In the genomic region with DNA sequence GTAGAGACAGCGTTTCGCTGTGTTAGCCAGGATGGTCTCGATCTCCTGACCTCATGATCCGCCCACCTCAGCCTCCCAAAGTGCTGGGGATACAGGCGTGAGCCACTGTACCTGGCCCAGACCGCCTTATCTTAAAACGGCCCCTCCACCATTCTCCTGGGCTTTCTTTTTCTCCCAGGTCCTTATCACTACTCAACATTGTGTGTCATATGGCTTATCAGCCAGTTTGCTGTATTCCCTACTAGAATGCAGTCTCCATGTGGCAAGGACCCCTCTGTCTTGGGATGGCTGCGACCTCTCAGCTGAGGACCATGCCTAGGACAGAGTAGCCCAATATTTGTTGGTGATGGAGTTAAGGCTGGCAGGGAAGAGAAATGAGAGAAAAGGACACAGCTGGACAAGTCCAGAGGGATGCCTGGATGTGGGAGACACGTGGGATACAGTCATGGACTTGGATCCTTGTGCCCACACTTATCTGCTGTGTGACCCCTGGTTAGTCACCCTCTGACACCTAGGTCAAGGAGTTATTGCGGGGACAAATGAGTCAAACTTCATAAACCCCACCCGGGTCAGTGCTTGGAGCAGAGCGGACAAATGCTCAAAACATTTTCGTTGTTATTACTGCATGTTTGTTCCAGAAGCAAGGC, we compare ENCODE assay signal across 18 cellular contexts. TPM values are rescaled to one million over a fixed set of nuclear protein-coding genes. Genes with fewer than 3 reads are reported as not detected.
DNase-seq lines count a peak whose midpoint lies in the region; ATAC-seq, FAIRE-seq and TF ChIP-seq lines count a peak whose summit lies in the region.
"Had no signal": no experiment of that assay in that cellular context is flagged by ENCODE, and none has a peak within 500 bp of the region (broad histone marks: within the 10 kb centered on the region; RNA-seq: fewer than 3 reads in every experiment).

No MANE protein-coding gene starts in this region.

- H3F3A ChIP-seq in SK-N-SH (replicated peaks; ENCODE audit: insufficient read depth), result no peaks in the 10 kb centered on the region

- no peak for FAIRE-seq in HepG2 (lab: Jason Lieb, UNC)
- FAIRE-seq: A549 had no signal

- H3K36me3 Mint-ChIP-seq in nephron progenitor cell (ENCODE audit: low read depth), result peaks cover 22% of the 10 kb centered on the region

- TF ChIP-seq POLR2A in HepG2 (IDR thresholded peaks at IDR 0.05; ENCODE audit: insufficient read depth in 1 of 2, low read depth in 2 of 2, low read length in 2 of 2) (no peak), right lobe of liver (IDR thresholded peaks at IDR 0.05) (no peak)

- H3K4me3 Mint-ChIP-seq in nephron progenitor cell, result no peak overlapping the region
- H3K4me3 Mint-ChIP-seq: CD8-positive, alpha-beta memory T cell; H9 had no signal

- TF ChIP-seq CTCF in HepG2 (CRISPR knock-in tag; IDR thresholded peaks at IDR 0.05), result no peak
- TF ChIP-seq CTCF in right lobe of liver (IDR thresholded peaks at IDR 0.05), result no peak
- TF ChIP-seq CTCF in fibroblast of mammary gland (conservative IDR thresholded peaks at IDR 0.05; ENCODE audit: control insufficient read depth, insufficient read depth, low read depth, low read length), result no peak
- no peak for TF ChIP-seq CTCF in nephron progenitor cell (IDR thresholded peaks at IDR 0.05)
- TF ChIP-seq CTCF in SK-N-SH (IDR thresholded peaks at IDR 0.05), result no peak

- in situ Hi-C loops in HepG2 (cut with HindIII; ENCODE audit: extremely low pct_ligation_motif_present, low pct_unique_long_range_greater_than_20kb), result no loop called here

- H3K4me3 ChIP-seq in HepG2 (replicated peaks in 1 of 3; ENCODE audit: insufficient read depth in 1 of 3, low read depth in 2 of 3, low read length in 3 of 3), result no peak overlapping the region
- no peak overlapping the region for H3K4me3 ChIP-seq in right lobe of liver
- H3K4me3 ChIP-seq in fibroblast of mammary gland (ENCODE audit: control insufficient read depth, low read depth, low read length), result no peak overlapping the region
- no peak overlapping the region for H3K4me3 ChIP-seq in SK-N-SH (ENCODE audit: low read depth in 2 of 2, low read length in 1 of 2)
- H3K4me3 ChIP-seq: A549; BLaER1 treated with 17β-estradiol and CSF1 and Interleukin-3, amounts not matched to agents 10 nM and 100 nM; SJSA1 had no signal

- peaks cover 2% of the 10 kb centered on the region for H3K27me3 Mint-ChIP-seq in nephron progenitor cell (ENCODE audit: low read depth, poor library complexity)
- H3K27me3 Mint-ChIP-seq: CD8-positive, alpha-beta memory T cell had no signal

- H3K27ac ChIP-seq in HepG2 (ENCODE audit: extremely low read length, insufficient read depth, low read length) (no peak overlapping the region), right lobe of liver (no peak overlapping the region), SK-N-SH (ENCODE audit: low read depth in 2 of 2, low read length in 1 of 2) (no peak overlapping the region)
- H3K27ac ChIP-seq: A549, SJSA1 had no signal

- DNase-seq in HepG2 (ENCODE audit: low spot score) (no peak), right lobe of liver (no peak), fibroblast of mammary gland (ENCODE audit: low read depth) (peak; percentile 59), nephron progenitor cell (no peak), SK-N-SH (no peak), NCI-H774 (lab: John Stamatoyannopoulos, UW) (no peak)
- DNase-seq: CD8-positive, alpha-beta memory T cell; DMS53; H9; NCI-H1105; NCI-H2081 treated with DMSO at 0.1 percent for 48 hours; NCI-H446 treated with DMSO at 0.1 percent for 48 hours; NCI-H69 had no signal

- H3K79me2 ChIP-seq in HepG2 (ENCODE audit: insufficient read depth, low read length) (no peaks in the 10 kb centered on the region), SK-N-SH (ENCODE audit: insufficient read depth) (no peaks in the 10 kb centered on the region)

- TF ChIP-seq RAD21 in HepG2 (CRISPR knock-in tag; IDR thresholded peaks at IDR 0.05), result no peak
- no peak for TF ChIP-seq RAD21 in SK-N-SH (IDR thresholded peaks at IDR 0.05; ENCODE audit: low read length)

- POLR2A ChIA-PET in HepG2 (lab: Yijun Ruan, JAX) (no interaction called here), SK-N-SH (lab: Yijun Ruan, JAX) (no interaction called here)

- ATAC-seq in HepG2 (no peak), right lobe of liver (no peak), GM19397 (IDR thresholded peaks at IDR 0.05; ENCODE audit: unreplicated experiment) (no peak)
- ATAC-seq: A549, Panc1 had no signal

- H3K9me3 ChIP-seq in HepG2 (ENCODE audit: low read length) (no peaks in the 10 kb centered on the region), right lobe of liver (no peaks in the 10 kb centered on the region), SK-N-SH (no peaks in the 10 kb centered on the region)
- H3K9me3 ChIP-seq: SJSA1 had no signal

- H2AFZ ChIP-seq in HepG2 (ENCODE audit: low read length) (no peak overlapping the region), SK-N-SH (ENCODE audit: low read depth) (no peak overlapping the region)

- H4K20me1 ChIP-seq in HepG2 (ENCODE audit: insufficient read depth, low read length) (no peaks in the 10 kb centered on the region), SK-N-SH (ENCODE audit: insufficient read depth) (no peaks in the 10 kb centered on the region)

- no peaks in the 10 kb centered on the region for H3K4me1 ChIP-seq in HepG2 (ENCODE audit: insufficient read depth, low read length)
- no peaks in the 10 kb centered on the region for H3K4me1 ChIP-seq in right lobe of liver
- peaks cover 0 to 6% of the 10 kb centered on the region in 2 experiments; a peak in 1 of 4 replicates for H3K4me1 ChIP-seq in SK-N-SH (ENCODE audit: control insufficient read depth in 1 of 2, insufficient read depth in 2 of 2, low read depth in 1 of 2, low read length in 1 of 2)
- H3K4me1 ChIP-seq: A549, SJSA1 had no signal

- H3K4me2 ChIP-seq in HepG2 (ENCODE audit: low read depth, low read length) (no peak overlapping the region), SK-N-SH (no peak overlapping the region)
- H3K4me2 ChIP-seq: A549; BLaER1 treated with 17β-estradiol and CSF1 and Interleukin-3, amounts not matched to agents 10 nM and 100 nM had no signal

- peaks cover 8% of the 10 kb centered on the region for H3K9me3 Mint-ChIP-seq in nephron progenitor cell
- H3K9me3 Mint-ChIP-seq: CD8-positive, alpha-beta memory T cell; H9 had no signal

- WGBS in HepG2 (ENCODE audit: low lambda C conversion rate), result 71% methylated on average over 13 of the region's 13 CpGs
- 77% methylated on average over 6 of the region's 13 CpGs for WGBS in right lobe of liver (ENCODE audit: insufficient coverage, low coverage, low lambda C conversion rate, missing lambda C conversion rate)
- 91% methylated on average over 13 of the region's 13 CpGs for WGBS in SK-N-SH (ENCODE audit: low lambda C conversion rate)

- H3K27me3 ChIP-seq in HepG2 (ENCODE audit: control insufficient read depth in 1 of 2, insufficient read depth in 2 of 2, low read length in 2 of 2) (no peaks in the 10 kb centered on the region), right lobe of liver (no peaks in the 10 kb centered on the region), SK-N-SH (ENCODE audit: insufficient read depth) (no peaks in the 10 kb centered on the region)
- H3K27me3 ChIP-seq: BLaER1 treated with 17β-estradiol and CSF1 and Interleukin-3, amounts not matched to agents 10 nM and 100 nM; SJSA1 had no signal

- TF ChIP-seq EP300 in HepG2 (IDR thresholded peaks at IDR 0.05; ENCODE audit: low read depth in 2 of 2, low read length in 2 of 2) (no peak), HepG2 (CRISPR knock-in tag; IDR thresholded peaks at IDR 0.05; ENCODE audit: borderline replicate concordance) (no peak), SK-N-SH (IDR thresholded peaks at IDR 0.05; ENCODE audit: borderline replicate concordance in 1 of 2, low read depth in 1 of 2, low read length in 1 of 2) (no peak)

- H3K4me1 Mint-ChIP-seq in nephron progenitor cell, result peaks cover 9% of the 10 kb centered on the region

- intact Hi-C loops in HepG2 (cut with micrococcal nuclease; ENCODE audit: unreplicated experiment), result no loop called here
- intact Hi-C loops in right lobe of liver (cut with DNase I), result no loop called here

- no peaks in the 10 kb centered on the region for H3K9me2 ChIP-seq in SK-N-SH

- BruUV-seq in HepG2 (replicated peaks; lab: Mats Ljungman, UMichigan), result no TSS peak

- H3K36me3 ChIP-seq in HepG2 (replicated peaks in 1 of 2; ENCODE audit: control insufficient read depth in 1 of 2, insufficient read depth in 2 of 2, low read length in 2 of 2), result no peaks in the 10 kb centered on the region
- no peaks in the 10 kb centered on the region for H3K36me3 ChIP-seq in right lobe of liver
- H3K36me3 ChIP-seq in SK-N-SH (replicated peaks in 1 of 2; ENCODE audit: control insufficient read depth in 1 of 2, insufficient read depth in 2 of 2, low read length in 1 of 2), result peaks cover 6 to 7% of the 10 kb centered on the region in 2 experiments

- H3K27ac Mint-ChIP-seq in nephron progenitor cell, result peak overlapping the region; percentile 89
- H3K27ac Mint-ChIP-seq: H9 had no signal

- H3K9ac ChIP-seq in HepG2 (ENCODE audit: insufficient read depth, low read depth, low read length) (no peak overlapping the region), SK-N-SH (no peak overlapping the region)
- H3K9ac ChIP-seq: BLaER1 treated with 17β-estradiol and CSF1 and Interleukin-3, amounts not matched to agents 10 nM and 100 nM had no signal

- CTCF ChIA-PET in HepG2 (lab: Yijun Ruan, JAX; ENCODE audit: low intra/inter-chr PET ratio, low total read pairs), result no interaction called here
- CTCF ChIA-PET in SK-N-SH (lab: Yijun Ruan, JAX), result interaction anchor here (1.4 to 2.0 kb wide), 3 partner anchors 17 to 56 kb away, joined by 3 to 7 read pairs (median 6); no protein-coding TSS in a partner anchor

RNA-seq across cellular contexts. Expression of gene ADA, which starts 24.0 kb away (rescaled TPM):
- total RNA-seq in HepG2 (2016; rRNA removed; fragmentation: Illumina TruSeq; extraction: Trizol) (2.5 and 2.7 TPM in 2 replicates), right lobe of liver (1 to 10 TPM; 2.2 to 8.6 (median 3.7) TPM)
- 1.3 and 2.8 TPM in 2 replicates for total RNA-seq in HepG2 (2016; cell fraction: cytosol; rRNA removed; fragmentation: Illumina TruSeq; extraction: Trizol; ENCODE audit: low read depth)
- total RNA-seq in HepG2 (2016; cell fraction: insoluble cytoplasmic fraction; rRNA removed; fragmentation: Illumina TruSeq; extraction: Trizol), result 2.0 and 2.9 TPM in 2 replicates
- total RNA-seq in HepG2 (2016; cell fraction: membrane; rRNA removed; fragmentation: Illumina TruSeq; extraction: Trizol), result 1.9 and 2.5 TPM in 2 replicates
- total RNA-seq in HepG2 (2016; cell fraction: nucleus; rRNA removed; fragmentation: Illumina TruSeq; extraction: Trizol), result 1.4 and 1.6 TPM in 2 replicates
- polyA plus RNA-seq in HepG2 (2011; rRNA removed) (9.8 and 11.3 TPM in 2 replicates), SK-N-SH (2012; rRNA removed) (25.7 and 28.3 TPM in 2 replicates)
- polyA plus RNA-seq in HepG2 (2011; cell fraction: cytosol; rRNA removed), result 9.6 and 12.4 TPM in 2 replicates
- polyA plus RNA-seq in HepG2 (2011; cell fraction: nucleus; rRNA removed), result 13.3 and 16.8 TPM in 2 replicates
- 5.1 and 6.0 TPM in 2 replicates for polyA plus RNA-seq in HepG2 (2012)
- polyA plus RNA-seq in HepG2 (2016; cell fraction: cytosol; fragmentation: Illumina TruSeq; extraction: Trizol; ENCODE audit: low read depth), result 2.7 and 3.0 TPM in 2 replicates
- polyA plus RNA-seq in HepG2 (2016; cell fraction: insoluble cytoplasmic fraction; fragmentation: Illumina TruSeq; extraction: Trizol; ENCODE audit: low read depth), result 4.0 and 4.3 TPM in 2 replicates
- polyA plus RNA-seq in HepG2 (2016; cell fraction: membrane; fragmentation: Illumina TruSeq; extraction: Trizol; ENCODE audit: low read depth), result 3.2 TPM in 2 replicates
- 4.3 and 4.8 TPM in 2 replicates for polyA plus RNA-seq in HepG2 (2016; cell fraction: nucleus; fragmentation: Illumina TruSeq; extraction: Trizol; ENCODE audit: insufficient read depth, low read depth)
- 7.0 and 23.8 TPM in 2 replicates for polyA minus RNA-seq in HepG2 (2011; rRNA and poly(A)+ RNA removed; ENCODE audit: low replicate concordance)
- polyA minus RNA-seq in HepG2 (2011; cell fraction: cytosol; rRNA and poly(A)+ RNA removed), result 2.5 and 2.9 TPM in 2 replicates
- polyA minus RNA-seq in HepG2 (2011; cell fraction: nucleus; rRNA and poly(A)+ RNA removed), result 2.5 and 2.8 TPM in 2 replicates
- 14.9 and 20.7 TPM in 2 replicates for polyA plus RNA-seq in SK-N-SH (2012; cell fraction: cytosol; rRNA removed)
- 50.4 and 63.8 TPM in 2 replicates for polyA plus RNA-seq in SK-N-SH (2012; cell fraction: nucleus; rRNA removed)

RNA-seq across cellular contexts. Expression of gene PKIG, which starts 45.1 kb away (rescaled TPM):
- total RNA-seq in HepG2 (2016; rRNA removed; fragmentation: Illumina TruSeq; extraction: Trizol) (44.5 and 47.6 TPM in 2 replicates), right lobe of liver (10 to 100 TPM; 11.7 to 31.7 (median 21.8) TPM)
- 153 and 165 TPM in 2 replicates for total RNA-seq in HepG2 (2016; cell fraction: cytosol; rRNA removed; fragmentation: Illumina TruSeq; extraction: Trizol; ENCODE audit: low read depth)
- 46.5 and 47.5 TPM in 2 replicates for total RNA-seq in HepG2 (2016; cell fraction: insoluble cytoplasmic fraction; rRNA removed; fragmentation: Illumina TruSeq; extraction: Trizol)
- total RNA-seq in HepG2 (2016; cell fraction: membrane; rRNA removed; fragmentation: Illumina TruSeq; extraction: Trizol), result 152 and 172 TPM in 2 replicates
- 15.9 and 17.5 TPM in 2 replicates for total RNA-seq in HepG2 (2016; cell fraction: nucleus; rRNA removed; fragmentation: Illumina TruSeq; extraction: Trizol)
- polyA plus RNA-seq in HepG2 (2011; rRNA removed) (30.8 and 31.0 TPM in 2 replicates), SK-N-SH (2012; rRNA removed) (63.9 and 92.9 TPM in 2 replicates)
- polyA plus RNA-seq in HepG2 (2011; cell fraction: cytosol; rRNA removed), result 38.5 and 44.2 TPM in 2 replicates
- polyA plus RNA-seq in HepG2 (2011; cell fraction: nucleus; rRNA removed), result 16.9 and 18.1 TPM in 2 replicates
- 31.8 and 34.8 TPM in 2 replicates for polyA plus RNA-seq in HepG2 (2012)
- 204 and 234 TPM in 2 replicates for polyA plus RNA-seq in HepG2 (2016; cell fraction: cytosol; fragmentation: Illumina TruSeq; extraction: Trizol; ENCODE audit: low read depth)
- 54.1 and 61.3 TPM in 2 replicates for polyA plus RNA-seq in HepG2 (2016; cell fraction: insoluble cytoplasmic fraction; fragmentation: Illumina TruSeq; extraction: Trizol; ENCODE audit: low read depth)
- 173 and 198 TPM in 2 replicates for polyA plus RNA-seq in HepG2 (2016; cell fraction: membrane; fragmentation: Illumina TruSeq; extraction: Trizol; ENCODE audit: low read depth)
- 31.1 and 35.7 TPM in 2 replicates for polyA plus RNA-seq in HepG2 (2016; cell fraction: nucleus; fragmentation: Illumina TruSeq; extraction: Trizol; ENCODE audit: insufficient read depth, low read depth)
- 5.9 and 22.6 TPM in 2 replicates for polyA minus RNA-seq in HepG2 (2011; rRNA and poly(A)+ RNA removed; ENCODE audit: low replicate concordance)
- polyA minus RNA-seq in HepG2 (2011; cell fraction: cytosol; rRNA and poly(A)+ RNA removed), result 13.4 and 14.9 TPM in 2 replicates
- polyA minus RNA-seq in HepG2 (2011; cell fraction: nucleus; rRNA and poly(A)+ RNA removed), result 9.3 and 9.9 TPM in 2 replicates
- 67.5 and 78.6 TPM in 2 replicates for polyA plus RNA-seq in SK-N-SH (2012; cell fraction: cytosol; rRNA removed)
- 29.9 and 37.7 TPM in 2 replicates for polyA plus RNA-seq in SK-N-SH (2012; cell fraction: nucleus; rRNA removed)
